1 cellular context compared by ENCODE assay signal in genomic region chr10:93478873-93479272, GRCh38.
TF ChIP-seq lines count a peak whose summit lies in the region.

No MANE protein-coding gene starts in this region.

TF ChIP-seq in HCT116, 20 proteins besides CTCF, POLR2A, EP300 and RAD21 (continued from another document):
- no peak for TF ChIP-seq REST (IDR thresholded peaks at IDR 0.05; ENCODE audit: low read depth)
- TF ChIP-seq EZH2phosphoT487 (IDR thresholded peaks at IDR 0.05; ENCODE audit: borderline replicate concordance): no peak
- TF ChIP-seq ZFX (IDR thresholded peaks at IDR 0.05): no peak
- no peak for TF ChIP-seq SIN3A (IDR thresholded peaks at IDR 0.05; ENCODE audit: low read depth)
- TF ChIP-seq SP1 (IDR thresholded peaks at IDR 0.05; ENCODE audit: low read depth): no peak
- no peak for TF ChIP-seq JUND (IDR thresholded peaks at IDR 0.05)
- no peak for TF ChIP-seq ZBTB33 (IDR thresholded peaks at IDR 0.05; ENCODE audit: extremely low read depth, insufficient replicate concordance, low read length)
- TF ChIP-seq MAX (IDR thresholded peaks at IDR 0.05): no peak
